Comparison of ENCODE assay signal across 9 cellular contexts in the genomic region with DNA sequence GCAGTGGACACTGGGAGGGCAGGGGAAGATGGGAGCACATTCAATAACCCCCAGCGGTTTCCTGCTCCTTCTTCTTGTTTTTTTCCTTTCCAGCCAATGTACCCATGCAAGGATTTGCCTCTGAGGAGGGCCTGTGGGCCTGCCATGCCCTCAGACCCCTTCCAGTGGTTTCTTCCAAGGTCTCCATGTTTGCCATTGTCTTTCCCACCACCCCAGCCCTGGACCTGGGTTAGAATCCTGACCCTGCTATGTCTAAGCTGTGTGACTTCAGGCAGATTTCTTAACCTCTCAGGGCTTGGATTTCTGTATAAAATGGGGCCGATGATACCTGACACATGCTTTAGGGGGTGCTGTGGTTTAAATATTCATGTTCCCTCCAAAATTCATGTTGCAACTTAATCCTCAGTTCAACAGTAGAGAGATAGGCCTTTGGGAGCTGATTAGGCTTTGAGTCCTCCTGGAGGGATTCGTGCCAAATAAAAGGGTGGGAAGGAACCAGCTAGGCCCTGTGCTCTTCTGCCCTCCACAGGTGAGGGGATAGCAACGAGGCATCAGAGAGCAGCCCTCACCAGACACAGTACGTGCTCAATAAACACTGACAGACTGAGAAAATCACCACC. TPM values are rescaled to one million over a fixed set of nuclear protein-coding genes. Genes with fewer than 3 reads are reported as not detected.
DNase-seq lines count a peak whose midpoint lies in the region; ATAC-seq and TF ChIP-seq lines count a peak whose summit lies in the region.
"Had no signal": no experiment of that assay in that cellular context is flagged by ENCODE, and none has a peak within 500 bp of the region (broad histone marks: within the 10 kb centered on the region; RNA-seq: fewer than 3 reads in every experiment).

No MANE protein-coding gene starts in this region.

- H3K36me3 ChIP-seq in OCI-LY1 (ENCODE audit: insufficient read depth, low read length) = no peaks in the 10 kb centered on the region
- no peaks in the 10 kb centered on the region for H3K36me3 ChIP-seq in stomach

- H4K20me1 ChIP-seq in OCI-LY1 (ENCODE audit: insufficient read depth, low read length) = no peaks in the 10 kb centered on the region

- H3K4me2 ChIP-seq in OCI-LY1 (ENCODE audit: low read length) = no peak overlapping the region

- no peak overlapping the region for H3K9ac ChIP-seq in OCI-LY1 (ENCODE audit: low read length)

- no peaks in the 10 kb centered on the region for H3K36me3 Mint-ChIP-seq in activated CD8-positive, alpha-beta memory T cell treated with anti-CD3 and anti-CD28 coated beads, Interleukin-2, amount 10 ng/mL, durations not matched to agents 7 days and 5 days
- H3K36me3 Mint-ChIP-seq: naive thymus-derived CD4-positive, alpha-beta T cell had no signal

- TF ChIP-seq POLR2A in stomach (IDR thresholded peaks at IDR 0.05) = no peak

- H3K4me3 Mint-ChIP-seq in activated CD8-positive, alpha-beta memory T cell treated with anti-CD3 and anti-CD28 coated beads, Interleukin-2, amount 10 ng/mL, durations not matched to agents 7 days and 5 days = no peak overlapping the region
- H3K4me3 Mint-ChIP-seq: naive thymus-derived CD4-positive, alpha-beta T cell had no signal

- H3K9me2 ChIP-seq in OCI-LY1 (ENCODE audit: low read depth, low read length) = no peaks in the 10 kb centered on the region

- no peak overlapping the region for H2AFZ ChIP-seq in OCI-LY1 (ENCODE audit: low read length)

- H3K4me3 ChIP-seq in OCI-LY1 (ENCODE audit: low read depth, low read length, poor library complexity, severe bottlenecking) (no peak overlapping the region), stomach (no peak overlapping the region)

- TF ChIP-seq CTCF in OCI-LY1 (IDR thresholded peaks at IDR 0.05; ENCODE audit: low read length) (peak; percentile 69), stomach (IDR thresholded peaks at IDR 0.05) (peak in 1 of 7 experiments; percentile 17)

- H3K4me1 ChIP-seq in OCI-LY1 (ENCODE audit: insufficient read depth, low read length, severe bottlenecking) (peaks cover 9% of the 10 kb centered on the region), stomach (peaks cover 26 to 57% (median 36%) of the 10 kb centered on the region in 4 donors)

- WGBS in stomach, 5 donors = 52 to 72% (median 61%) methylated on average over 5 of the region's 5 CpGs

- H3K27ac Mint-ChIP-seq in activated CD8-positive, alpha-beta memory T cell treated with anti-CD3 and anti-CD28 coated beads, Interleukin-2, amount 10 ng/mL, durations not matched to agents 7 days and 5 days = no peak overlapping the region
- H3K27ac Mint-ChIP-seq: naive thymus-derived CD4-positive, alpha-beta T cell had no signal

- no peaks in the 10 kb centered on the region for H3K9me3 Mint-ChIP-seq in activated CD8-positive, alpha-beta memory T cell treated with anti-CD3 and anti-CD28 coated beads, Interleukin-2, amount 10 ng/mL, durations not matched to agents 7 days and 5 days (ENCODE audit: low read depth)

- CTCF ChIA-PET in activated CD8-positive, alpha-beta memory T cell treated with anti-CD3 and anti-CD28 coated beads, Interleukin-2, amount 10 ng/mL, durations not matched to agents 7 days and 5 days (lab: Charles Lee) = interaction anchor here (0.9 to 1.8 kb wide), 4 partner anchors 23 to 564 kb away, joined by 3 to 4 read pairs (median 3); no protein-coding TSS in a partner anchor

- H3K27ac ChIP-seq in OCI-LY1 (ENCODE audit: low read depth, low read length, poor library complexity, severe bottlenecking) (no peak overlapping the region), epithelial cell of prostate (peak overlapping the region; percentile 32), stomach (peak overlapping the region in 4 of 5 donors; percentile 48 to 88 (median 70))

- H3K27me3 Mint-ChIP-seq in activated CD8-positive, alpha-beta memory T cell treated with anti-CD3 and anti-CD28 coated beads, Interleukin-2, amount 10 ng/mL, durations not matched to agents 7 days and 5 days = peaks cover 2% of the 10 kb centered on the region

- no peaks in the 10 kb centered on the region for H3K27me3 ChIP-seq in OCI-LY1 (ENCODE audit: insufficient read depth, low read length)
- H3K27me3 ChIP-seq in stomach = no peaks in the 10 kb centered on the region

- intact Hi-C loops in stomach (cut with DNase I; ENCODE audit: low total_unique reads) = no loop called here

- peaks cover 15% of the 10 kb centered on the region for H3K4me1 Mint-ChIP-seq in activated CD8-positive, alpha-beta memory T cell treated with anti-CD3 and anti-CD28 coated beads, Interleukin-2, amount 10 ng/mL, durations not matched to agents 7 days and 5 days

- DNase-seq in activated CD8-positive, alpha-beta memory T cell treated with anti-CD3 and anti-CD28 coated beads, Interleukin-2, amount 10 ng/mL, durations not matched to agents 7 days and 5 days = no peak
- DNase-seq in activated CD8-positive, alpha-beta memory T cell treated with anti-CD3 and anti-CD28 coated beads, Interleukin-2, amount 50 U/mL, for 48 hours = no peak
- DNase-seq in epithelial cell of prostate (ENCODE audit: low read depth, low spot score) (no peak), stomach (no peak), amniotic stem cell (lab: John Stamatoyannopoulos, UW) (no peak), mesenteric fat pad (ENCODE audit: low spot score) (no peak)
- DNase-seq in stimulated activated CD4-positive, alpha-beta T cell treated with anti-CD3 and anti-CD28 coated beads, Interleukin-1b, Interleukin-23, amount 100 ng/mL, for 48 hours = no peak

- no peaks in the 10 kb centered on the region for H3F3A ChIP-seq in OCI-LY1 (ENCODE audit: insufficient read depth, low read length)

- peak; percentile 43 for ATAC-seq in activated CD8-positive, alpha-beta memory T cell treated with anti-CD3 and anti-CD28 coated beads, Interleukin-2, amount 10 ng/mL, durations not matched to agents 7 days and 5 days
- ATAC-seq: naive thymus-derived CD4-positive, alpha-beta T cell had no signal

- H3K9me3 ChIP-seq in OCI-LY1 (ENCODE audit: low read length) = no peaks in the 10 kb centered on the region
- H3K9me3 ChIP-seq in stomach = no peaks in the 10 kb centered on the region

- no peaks in the 10 kb centered on the region for H3K79me2 ChIP-seq in OCI-LY1 (ENCODE audit: insufficient read depth, low read length)

- no peak for TF ChIP-seq EP300 in stomach (IDR thresholded peaks at IDR 0.05)

RNA-seq across cellular contexts. Expression of a gene that starts 46.3 kb away (rescaled TPM):
- total RNA-seq in activated CD8-positive, alpha-beta memory T cell treated with anti-CD3 and anti-CD28 coated beads, Interleukin-2, amount 10 ng/mL, durations not matched to agents 7 days and 5 days = 10 to 100 TPM in 1 of 2 experiments, 1 to 10 TPM in 1; 9.8 to 13.2 TPM
- total RNA-seq in stomach = 100 to 1,000 TPM in 3 of 5 donors, 10 to 100 TPM in 2; 51.3 to 204 (median 112) TPM
- polyA plus RNA-seq in stomach = 10 to 100 TPM; 38.2 to 76.2 (median 45.1) TPM
- total RNA-seq in mesenteric fat pad = 96.3 TPM
